ENCODE assay signal across 1 cellular context in genomic region chr13:114134111-114134943, GRCh38.
A peak's percentile ranks its signal among the peaks of the same experiment; 100 is the strongest.
TF ChIP-seq lines count a peak whose summit lies in the region.

No MANE protein-coding gene starts in this region.

TF ChIP-seq in HepG2, 621 proteins besides CTCF, POLR2A, EP300 and RAD21:
- TF ChIP-seq KIAA2018 (CRISPR knock-in tag; IDR thresholded peaks at IDR 0.05; ENCODE audit: borderline replicate concordance) (no peak), MEIS2 (CRISPR knock-in tag; IDR thresholded peaks at IDR 0.05) (no peak), REL (CRISPR knock-in tag; conservative IDR thresholded peaks at IDR 0.05) (no peak), ZNF543 (CRISPR knock-in tag; IDR thresholded peaks at IDR 0.05) (no peak), RAD51 (IDR thresholded peaks at IDR 0.05; ENCODE audit: borderline replicate concordance) (0 out of 2 replicates have a peak, but pooled peaks have one; percentile 19), ZSCAN29 (CRISPR knock-in tag; conservative IDR thresholded peaks at IDR 0.05) (no peak)
